Comparison of ENCODE assay signal across 13 cellular contexts in genomic region chr12:65882504-65882903, GRCh38. TPM values are rescaled to one million over a fixed set of nuclear protein-coding genes. Genes with fewer than 3 reads are reported as not detected.
DNase-seq lines count a peak whose midpoint lies in the region; ATAC-seq, FAIRE-seq and TF ChIP-seq lines count a peak whose summit lies in the region.
"Had no signal": no experiment of that assay in that cellular context is flagged by ENCODE, and none has a peak within 500 bp of the region (broad histone marks: within the 10 kb centered on the region; RNA-seq: fewer than 3 reads in every experiment).

No MANE protein-coding gene starts in this region.

- H3K36me3 ChIP-seq in HEK293 (ENCODE audit: control insufficient read depth in 2 of 2, insufficient read depth in 1 of 2, low read length in 2 of 2) (no peaks in the 10 kb centered on the region), astrocyte (ENCODE audit: insufficient read depth, low read length) (peaks cover 7% of the 10 kb centered on the region), left lung (no peaks in the 10 kb centered on the region)

- peak overlapping the region; percentile 57 for H3K9ac ChIP-seq in astrocyte (ENCODE audit: low read length)

- peaks cover 53% of the 10 kb centered on the region for H4K20me1 ChIP-seq in astrocyte (ENCODE audit: insufficient read depth, low read length)

- FAIRE-seq in astrocyte (lab: Jason Lieb, UNC): no peak
- FAIRE-seq: colon had no signal

- ATAC-seq in left lung (no peak), GM21447 (IDR thresholded peaks at IDR 0.05; ENCODE audit: unreplicated experiment) (no peak)
- ATAC-seq in stimulated activated memory B cell treated with anti-CD40 and anti-IgM and Interleukin-4, amounts not matched to agents 10 μg/mL and 1 μg/mL and 100 μg/mL, for 72 hours: peak; percentile 34

- no peak for TF ChIP-seq CTCF in HEK293 (tag by site-specific recombination; IDR thresholded peaks at IDR 0.05)
- TF ChIP-seq CTCF in astrocyte (IDR thresholded peaks at IDR 0.05; ENCODE audit: insufficient read depth, low read depth, low read length): no peak
- no peak for TF ChIP-seq CTCF in left lung (IDR thresholded peaks at IDR 0.05)

- intact Hi-C loops in left lung (cut with DNase I): no loop called here

- H3K27ac ChIP-seq in HEK293 (ENCODE audit: extremely low read depth, low read depth, low read length) (no peak overlapping the region), astrocyte (ENCODE audit: low read depth, low read length) (peak overlapping the region; percentile 65), left lung (peak overlapping the region; percentile 57 to 65)

- H3K36me3 Mint-ChIP-seq in astrocyte (ENCODE audit: low read depth, unreplicated experiment): peaks cover 5% of the 10 kb centered on the region
- H3K36me3 Mint-ChIP-seq in stimulated activated memory B cell treated with anti-CD40 and anti-IgM and Interleukin-4, amounts not matched to agents 10 μg/mL and 1 μg/mL and 100 μg/mL, for 72 hours: no peaks in the 10 kb centered on the region

- H3K27me3 Mint-ChIP-seq in astrocyte (ENCODE audit: low read depth, unreplicated experiment): no peaks in the 10 kb centered on the region
- H3K27me3 Mint-ChIP-seq in stimulated activated memory B cell treated with anti-CD40 and anti-IgM and Interleukin-4, amounts not matched to agents 10 μg/mL and 1 μg/mL and 100 μg/mL, for 72 hours: peaks cover 34% of the 10 kb centered on the region

- DNase-seq in astrocyte (ENCODE audit: low read depth) (no peak), left lung (no peak), GOT3 (lab: John Stamatoyannopoulos, UW) (no peak), activated T-cell treated with anti-CD3 and anti-CD28 coated beads for 4 hours (no peak), retina (no peak)
- DNase-seq: activated CD4-positive, CD25-positive, alpha-beta regulatory T cell; NCI-H1092 treated with DMSO at 0.1 percent for 48 hours had no signal

- H3K4me3 Mint-ChIP-seq in astrocyte (ENCODE audit: unreplicated experiment): no peak overlapping the region
- H3K4me3 Mint-ChIP-seq in stimulated activated memory B cell treated with anti-CD40 and anti-IgM and Interleukin-4, amounts not matched to agents 10 μg/mL and 1 μg/mL and 100 μg/mL, for 72 hours: no peak overlapping the region
- H3K4me3 Mint-ChIP-seq: H9 had no signal

- no peaks in the 10 kb centered on the region for H3K9me3 Mint-ChIP-seq in astrocyte (ENCODE audit: unreplicated experiment)
- H3K9me3 Mint-ChIP-seq in stimulated activated memory B cell treated with anti-CD40 and anti-IgM and Interleukin-4, amounts not matched to agents 10 μg/mL and 1 μg/mL and 100 μg/mL, for 72 hours: no peaks in the 10 kb centered on the region
- H3K9me3 Mint-ChIP-seq: activated T-helper 2 cell treated with anti-CD3 and anti-CD28 coated beads, Interferon-gamma antibody, Interleukin-2, Interleukin-4, amounts not matched to agents 10 μg/mL and 5 μg/mL and 100 μg/mL, durations not matched to agents 14 hours and 24 hours and 36 hours; H9 had no signal

- peaks cover 55% of the 10 kb centered on the region for H3K4me1 Mint-ChIP-seq in astrocyte (ENCODE audit: low read depth, unreplicated experiment)
- peaks cover 7% of the 10 kb centered on the region for H3K4me1 Mint-ChIP-seq in stimulated activated memory B cell treated with anti-CD40 and anti-IgM and Interleukin-4, amounts not matched to agents 10 μg/mL and 1 μg/mL and 100 μg/mL, for 72 hours

- H3K4me1 ChIP-seq in HEK293 (ENCODE audit: control insufficient read depth, insufficient read depth, low read length) (peaks cover 39% of the 10 kb centered on the region), astrocyte (ENCODE audit: insufficient read depth, low read length) (peaks cover 61% of the 10 kb centered on the region), left lung (peaks cover 0 to 41% of the 10 kb centered on the region in 2 donors)

- no peak overlapping the region for H2AFZ ChIP-seq in astrocyte (ENCODE audit: low read depth, low read length)

- H3K9me3 ChIP-seq in HEK293 (ENCODE audit: control insufficient read depth, insufficient read depth, low read depth, low read length) (no peaks in the 10 kb centered on the region), astrocyte (ENCODE audit: insufficient read depth, low read depth, low read length) (no peaks in the 10 kb centered on the region), left lung (no peaks in the 10 kb centered on the region)

- no peak overlapping the region for H3K27ac Mint-ChIP-seq in astrocyte (ENCODE audit: unreplicated experiment)
- H3K27ac Mint-ChIP-seq in stimulated activated memory B cell treated with anti-CD40 and anti-IgM and Interleukin-4, amounts not matched to agents 10 μg/mL and 1 μg/mL and 100 μg/mL, for 72 hours: no peak overlapping the region
- H3K27ac Mint-ChIP-seq: activated T-helper 2 cell treated with anti-CD3 and anti-CD28 coated beads, Interferon-gamma antibody, Interleukin-2, Interleukin-4, amounts not matched to agents 10 μg/mL and 5 μg/mL and 100 μg/mL, durations not matched to agents 14 hours and 24 hours and 36 hours had no signal

- peak overlapping the region; percentile 70 for H3K4me2 ChIP-seq in astrocyte (ENCODE audit: low read length)

- H3K4me3 ChIP-seq in HEK293 (ENCODE audit: low read depth, low read length) (no peak overlapping the region), astrocyte (ENCODE audit: insufficient read depth, low read depth, low read length) (no peak overlapping the region), left lung (peak overlapping the region in 1 of 2 donors; percentile 33)

- POLR2A ChIA-PET in HEK293 (lab: Yijun Ruan, JAX): no interaction called here

- H3K27me3 ChIP-seq in astrocyte (ENCODE audit: insufficient read depth, low read length): no peaks in the 10 kb centered on the region
- peaks cover 0 to 34% of the 10 kb centered on the region in 2 donors for H3K27me3 ChIP-seq in left lung

- H3K79me2 ChIP-seq in astrocyte (ENCODE audit: insufficient read depth, low read length): peaks cover 87% of the 10 kb centered on the region

- CTCF ChIA-PET in HEK293 (lab: Yijun Ruan, JAX): interaction anchor here (0.7 kb wide), 1 partner anchor 1127 kb away, joined by 3 read pairs; no protein-coding TSS in a partner anchor

TF ChIP-seq in HEK293, 187 proteins besides CTCF, POLR2A, EP300 and RAD21:
- TF ChIP-seq ZBTB17 (tag by site-specific recombination; IDR thresholded peaks at IDR 0.05) (no peak), ZSCAN30 (tag by site-specific recombination; IDR thresholded peaks at IDR 0.05) (peak; percentile 57; the same call in 1 of the 2 replicates), ZNF391 (tag by site-specific recombination; IDR thresholded peaks at IDR 0.05; ENCODE audit: borderline replicate concordance, low read depth) (no peak), ZNF692 (tag by site-specific recombination; IDR thresholded peaks at IDR 0.05) (peak; percentile 54; the same call in 1 of the 2 replicates), ZNF530 (tag by site-specific recombination; IDR thresholded peaks at IDR 0.05; ENCODE audit: low read depth) (no peak), ZNF549 (tag by site-specific recombination; IDR thresholded peaks at IDR 0.05) (no peak), ZNF664 (tag by site-specific recombination; IDR thresholded peaks at IDR 0.05) (peak; percentile 93), ZNF580 (tag by site-specific recombination; IDR thresholded peaks at IDR 0.05) (peak; percentile 87), PRDM6 (tag by site-specific recombination; IDR thresholded peaks at IDR 0.05) (peak; percentile 13; the same call in 1 of the 2 replicates), MZF1 (tag by site-specific recombination; IDR thresholded peaks at IDR 0.05; ENCODE audit: borderline replicate concordance) (peak; percentile 73; the same call in 1 of the 2 replicates), ZNF707 (tag by site-specific recombination; IDR thresholded peaks at IDR 0.05) (no peak), WT1 (tag by site-specific recombination; IDR thresholded peaks at IDR 0.05) (peak; percentile 42), ZNF555 (tag by site-specific recombination; conservative IDR thresholded peaks at IDR 0.05) (no peak), SP7 (tag by site-specific recombination; IDR thresholded peaks at IDR 0.05) (no peak)

RNA-seq across cellular contexts. Expression of gene HMGA2, which starts 58.2 kb away (rescaled TPM):
- 199 and 214 TPM in 2 replicates for total RNA-seq in astrocyte
- under 1 TPM; 0.09 to 0.10 TPM for total RNA-seq in left lung
- total RNA-seq: activated T-helper 2 cell treated with anti-CD3 and anti-CD28 coated beads, Interferon-gamma antibody, Interleukin-2, Interleukin-4, amounts not matched to agents 10 μg/mL and 5 μg/mL and 100 μg/mL, durations not matched to agents 14 hours and 24 hours and 36 hours had no signal

Comparison
In these comparisons a context has a peak if more than half of its experiments do, and no peak if none do; other contexts are left out.
1. RNA of gene HMGA2, which starts 58.2 kb away (total RNA-seq): 199 to 214 TPM in astrocyte; 0.09 to 0.10 TPM in left lung; every median in the first group is over 100 times any median in the second.